ENCODE assay signal across 15 cellular contexts in the genomic region with DNA sequence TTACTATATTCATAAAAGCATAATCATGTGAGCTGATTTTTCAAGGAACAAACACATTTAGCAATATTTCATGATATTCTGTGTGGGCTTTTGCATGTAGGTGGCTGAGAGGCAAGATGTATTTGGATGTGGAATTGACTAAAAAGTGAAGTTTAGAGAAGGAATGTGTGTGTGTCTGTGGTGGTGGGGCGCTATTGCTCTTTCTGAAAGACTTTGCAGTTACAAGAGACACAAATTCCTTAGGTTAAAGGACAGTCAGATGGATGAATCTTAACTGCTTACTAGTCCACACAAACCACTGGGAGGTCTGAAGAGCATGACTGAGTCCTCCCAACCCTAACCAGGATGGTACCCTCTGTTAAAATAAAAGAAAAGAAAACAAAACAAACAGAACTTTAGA.
A peak's percentile ranks its signal among the peaks of the same experiment; 100 is the strongest.
DNase-seq lines count a peak whose midpoint lies in the region; ATAC-seq and TF ChIP-seq lines count a peak whose summit lies in the region.
"Had no signal": no experiment of that assay in that cellular context is flagged by ENCODE, and none has a peak within 500 bp of the region (broad histone marks: within the 10 kb centered on the region; RNA-seq: fewer than 3 reads in every experiment).

No MANE protein-coding gene starts in this region.

- H3K27me3 Mint-ChIP-seq in WTC11 (ENCODE audit: low read depth): peaks cover 6% of the 10 kb centered on the region; the same call in 1 of the 2 replicates
- peaks cover 3% of the 10 kb centered on the region for H3K27me3 Mint-ChIP-seq in activated CD4-positive, alpha-beta memory T cell treated with anti-CD3 and anti-CD28 coated beads for 36 hours

- peaks cover 45% of the 10 kb centered on the region for H3K9me3 Mint-ChIP-seq in WTC11
- no peaks in the 10 kb centered on the region for H3K9me3 Mint-ChIP-seq in activated CD4-positive, alpha-beta memory T cell treated with anti-CD3 and anti-CD28 coated beads for 36 hours

- intact Hi-C loops in activated CD4-positive, alpha-beta memory T cell treated with anti-CD3 and anti-CD28 coated beads for 36 hours (cut with micrococcal nuclease): no loop called here

- ATAC-seq in WTC11: peak; percentile 66

- POLR2A ChIA-PET in WTC11 (lab: Charles Lee): no interaction called here
- POLR2A ChIA-PET in activated CD4-positive, alpha-beta memory T cell treated with anti-CD3 and anti-CD28 coated beads for 36 hours (lab: Charles Lee): no interaction called here

- CTCF ChIA-PET in WTC11 (lab: Charles Lee): interaction anchor here (0.6 kb wide), 1 partner anchor 181 kb away, joined by 3 read pairs; no protein-coding TSS in a partner anchor
- CTCF ChIA-PET in activated CD4-positive, alpha-beta memory T cell treated with anti-CD3 and anti-CD28 coated beads for 36 hours (lab: Charles Lee): no interaction called here

- TF ChIP-seq CTCF in WTC11 (IDR thresholded peaks at IDR 0.05): no peak

- no peak overlapping the region for H3K4me3 Mint-ChIP-seq in WTC11
- no peak overlapping the region for H3K4me3 Mint-ChIP-seq in activated CD4-positive, alpha-beta memory T cell treated with anti-CD3 and anti-CD28 coated beads for 36 hours
- H3K4me3 Mint-ChIP-seq: HFFc6 had no signal

- H3K27ac Mint-ChIP-seq in WTC11: no peak overlapping the region
- no peak overlapping the region for H3K27ac Mint-ChIP-seq in activated CD4-positive, alpha-beta memory T cell treated with anti-CD3 and anti-CD28 coated beads for 36 hours
- H3K27ac Mint-ChIP-seq: HFFc6 had no signal

- peaks cover 22% of the 10 kb centered on the region for H3K4me1 Mint-ChIP-seq in WTC11
- no peaks in the 10 kb centered on the region for H3K4me1 Mint-ChIP-seq in activated CD4-positive, alpha-beta memory T cell treated with anti-CD3 and anti-CD28 coated beads for 36 hours (ENCODE audit: low read depth)

- peaks cover 37% of the 10 kb centered on the region for H3K36me3 Mint-ChIP-seq in WTC11
- no peaks in the 10 kb centered on the region for H3K36me3 Mint-ChIP-seq in activated CD4-positive, alpha-beta memory T cell treated with anti-CD3 and anti-CD28 coated beads for 36 hours

- DNase-seq in Ammon's horn (ENCODE audit: low spot score): peak; percentile 21
- peak; percentile 42 for DNase-seq in HCEC 1CT
- DNase-seq in WTC11 (ENCODE audit: low spot score): no peak
- peak; percentile 7 for DNase-seq in iris pigment epithelial cell (ENCODE audit: low read depth)
- DNase-seq in activated CD4-positive, CD25-positive, alpha-beta regulatory T cell treated with anti-CD3 and anti-CD28 coated beads, Interleukin-2, amount 50 U/mL, for 72 hours: no peak
- DNase-seq in activated CD4-positive, alpha-beta memory T cell treated with anti-CD3 and anti-CD28 coated beads for 36 hours: no peak
- no peak for DNase-seq in activated naive CD4-positive, alpha-beta T cell treated with anti-CD3 and anti-CD28 coated beads, Interleukin-2, amount 50 U/mL, for 16 hours
- DNase-seq: GM23248, HFFc6, MG63, NCI-H1092 treated with DMSO at 0.1 percent for 48 hours, NCI-H2081 treated with DMSO at 0.1 percent for 48 hours, NCI-H510A treated with DMSO at 0.1 percent for 48 hours, NCI-H82, SK-N-SH had no signal

TF ChIP-seq in WTC11, 78 proteins besides CTCF, POLR2A, EP300 and RAD21:
- TF ChIP-seq EMX1 (CRISPR knock-in tag; IDR thresholded peaks at IDR 0.05) (no peak), ATF1 (CRISPR knock-in tag; IDR thresholded peaks at IDR 0.05) (no peak), PRRX2 (CRISPR knock-in tag; IDR thresholded peaks at IDR 0.05) (no peak), ZNF416 (CRISPR knock-in tag; IDR thresholded peaks at IDR 0.05) (no peak), CREM (CRISPR knock-in tag; IDR thresholded peaks at IDR 0.05) (no peak), ERG (CRISPR knock-in tag; IDR thresholded peaks at IDR 0.05) (no peak), ZNF263 (CRISPR knock-in tag; IDR thresholded peaks at IDR 0.05; ENCODE audit: low read depth) (no peak), ZNF232 (CRISPR knock-in tag; IDR thresholded peaks at IDR 0.05) (no peak), NR1H2 (CRISPR knock-in tag; IDR thresholded peaks at IDR 0.05) (no peak), PREB (CRISPR knock-in tag; IDR thresholded peaks at IDR 0.05; ENCODE audit: borderline replicate concordance) (no peak), SP1 (CRISPR knock-in tag; conservative IDR thresholded peaks at IDR 0.05) (no peak), IRF2 (CRISPR knock-in tag; IDR thresholded peaks at IDR 0.05; ENCODE audit: borderline replicate concordance, low read depth) (no peak), ZSCAN18 (CRISPR knock-in tag; IDR thresholded peaks at IDR 0.05) (no peak), NFYB (CRISPR knock-in tag; conservative IDR thresholded peaks at IDR 0.05; ENCODE audit: low read depth) (no peak), SMAD3 (CRISPR knock-in tag; IDR thresholded peaks at IDR 0.05; ENCODE audit: borderline replicate concordance) (no peak)

Comparison
In these comparisons a context has a peak if more than half of its experiments do, and no peak if none do; other contexts are left out.
1. DNase-seq: peak in Ammon's horn (single experiment), HCEC 1CT (single experiment) and iris pigment epithelial cell (single experiment); none in WTC11 (single experiment), activated CD4-positive, CD25-positive, alpha-beta regulatory T cell treated with anti-CD3 and anti-CD28 coated beads, Interleukin-2, amount 50 U/mL, for 72 hours (single experiment), activated CD4-positive, alpha-beta memory T cell treated with anti-CD3 and anti-CD28 coated beads for 36 hours (single experiment) and activated naive CD4-positive, alpha-beta T cell treated with anti-CD3 and anti-CD28 coated beads, Interleukin-2, amount 50 U/mL, for 16 hours (single experiment).